8 cellular contexts compared by ENCODE assay signal in the genomic region with DNA sequence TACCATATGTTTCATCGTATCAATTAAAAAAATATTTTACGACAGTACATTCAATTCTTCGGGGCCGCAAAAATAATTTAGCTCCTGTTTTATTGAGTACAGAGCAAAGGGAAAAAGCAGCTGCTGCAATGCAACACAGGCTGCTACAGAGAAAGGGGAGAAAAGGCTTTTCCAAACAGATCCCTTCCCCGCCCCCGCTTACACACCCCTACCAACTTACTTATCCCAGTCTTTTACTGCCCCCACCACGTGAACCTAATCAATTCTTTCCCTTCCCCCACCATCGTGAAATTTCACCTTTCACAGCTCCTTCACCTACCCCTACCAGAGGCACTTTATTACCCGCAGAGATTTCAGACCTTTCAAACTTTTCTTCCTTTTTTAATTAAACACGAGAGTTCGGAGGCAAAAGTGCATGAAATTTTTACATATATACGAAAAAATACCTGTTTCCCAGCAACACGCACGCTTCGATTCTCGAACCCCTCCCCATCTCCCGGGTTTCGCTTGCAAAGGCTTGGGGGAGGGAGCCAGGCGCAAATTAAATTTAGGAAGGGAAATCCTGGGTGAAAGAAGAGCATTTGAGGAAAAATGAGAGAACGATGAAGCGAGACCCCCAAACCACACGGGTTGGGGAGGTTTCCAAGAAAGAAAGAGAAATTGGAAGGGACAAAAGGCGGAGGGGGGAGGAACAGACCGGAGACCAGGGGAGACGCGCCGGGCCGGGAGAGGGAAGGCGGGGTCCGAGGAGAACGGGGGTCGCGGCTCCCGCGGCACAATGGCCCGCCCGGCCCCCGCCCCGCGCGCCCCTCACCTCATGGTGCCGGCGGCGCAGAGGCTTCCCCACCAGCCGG. TPM values are rescaled to one million over a fixed set of nuclear protein-coding genes. Genes with fewer than 3 reads are reported as not detected.
DNase-seq lines count a peak whose midpoint lies in the region; ATAC-seq and TF ChIP-seq lines count a peak whose summit lies in the region.

No MANE protein-coding gene starts in this region.

- DNase-seq in CD4-positive, alpha-beta memory T cell: no peak
- DNase-seq in HT-29 (ENCODE audit: low spot score): peak; percentile 34
- peak; percentile 51 for DNase-seq in SK-MEL-5 (ENCODE audit: low read depth, low spot score)
- DNase-seq in naive thymus-derived CD8-positive, alpha-beta T cell: peak in 3 of 10 donors; percentile 1 to 9 (median 5)
- no peak for DNase-seq in GM10266 (ENCODE audit: extremely low spot score)
- no peak for DNase-seq in central memory CD4-positive, alpha-beta T cell

- H3K4me3 Mint-ChIP-seq in CD4-positive, alpha-beta memory T cell: peak overlapping the region; percentile 84 to 98 (median 92)
- H3K4me3 Mint-ChIP-seq in naive thymus-derived CD8-positive, alpha-beta T cell: peak overlapping the region; percentile 78 to 100 (median 88)

- H3K36me3 ChIP-seq in CD4-positive, alpha-beta memory T cell (ENCODE audit: insufficient read depth, low read length): no peaks in the 10 kb centered on the region

- no peak for TF ChIP-seq CTCF in GM10266 (IDR thresholded peaks at IDR 0.05; ENCODE audit: control insufficient read depth, insufficient read depth, low read depth, missing control alignments)

- peak overlapping the region in 1 of 2 donors; percentile 53 for H3K4me3 ChIP-seq in CD4-positive, alpha-beta memory T cell (ENCODE audit: low read length in 2 of 2)

- H3K9me3 ChIP-seq in CD4-positive, alpha-beta memory T cell (ENCODE audit: control insufficient read depth in 1 of 2, low read length in 2 of 2): no peaks in the 10 kb centered on the region

- H3K27me3 ChIP-seq in CD4-positive, alpha-beta memory T cell (ENCODE audit: insufficient read depth, low read length): peaks cover 15% of the 10 kb centered on the region

- H3K36me3 Mint-ChIP-seq in CD4-positive, alpha-beta memory T cell: peaks cover 0 to 2% of the 10 kb centered on the region in 2 donors
- no peaks in the 10 kb centered on the region for H3K36me3 Mint-ChIP-seq in naive thymus-derived CD8-positive, alpha-beta T cell

- no peaks in the 10 kb centered on the region for H3K9me3 Mint-ChIP-seq in CD4-positive, alpha-beta memory T cell
- peaks cover 0 to 2% (median 0%) of the 10 kb centered on the region in 9 donors for H3K9me3 Mint-ChIP-seq in naive thymus-derived CD8-positive, alpha-beta T cell

- CTCF ChIA-PET in CD4-positive, alpha-beta memory T cell (lab: Charles Lee; ENCODE audit: partially characterized antibody): no interaction called here

- peaks cover 16% of the 10 kb centered on the region for H3K4me1 ChIP-seq in CD4-positive, alpha-beta memory T cell (ENCODE audit: insufficient read depth, low read length)

- H3K27ac Mint-ChIP-seq in CD4-positive, alpha-beta memory T cell: peak overlapping the region in 6 of 7 donors; percentile 1 to 93 (median 54)
- peak overlapping the region in 5 of 10 donors; percentile 23 to 83 (median 75) for H3K27ac Mint-ChIP-seq in naive thymus-derived CD8-positive, alpha-beta T cell

- H3K27me3 Mint-ChIP-seq in CD4-positive, alpha-beta memory T cell: peaks cover 8 to 15% of the 10 kb centered on the region in 2 donors
- peaks cover 20 to 51% (median 31%) of the 10 kb centered on the region in 5 donors for H3K27me3 Mint-ChIP-seq in naive thymus-derived CD8-positive, alpha-beta T cell

- POLR2A ChIA-PET in CD4-positive, alpha-beta memory T cell (lab: Charles Lee; ENCODE audit: partially characterized antibody): no interaction called here
- POLR2A ChIA-PET in naive thymus-derived CD8-positive, alpha-beta T cell (lab: Charles Lee): interaction anchor here (0.7 to 2.4 kb wide), 3 partner anchors 124 to 196 kb away, joined by 3 to 10 read pairs (median 3); partner anchors contain the start of gene SRP9

- in situ Hi-C loops in SK-MEL-5 (cut with HindIII; ENCODE audit: low pct_unique_long_range_greater_than_20kb, low sequenced_read_pairs): no loop called here

- H3K27ac ChIP-seq in CD4-positive, alpha-beta memory T cell (ENCODE audit: low read depth, low read length): no peak overlapping the region

- intact Hi-C loops in CD4-positive, alpha-beta memory T cell (cut with micrococcal nuclease): no loop called here

- ATAC-seq in esophagus mucosa: peak; percentile 3
- ATAC-seq in naive thymus-derived CD8-positive, alpha-beta T cell: peak; percentile 4 to 29
- no peak for ATAC-seq in GM21786 (IDR thresholded peaks at IDR 0.05; ENCODE audit: unreplicated experiment)

- H3K4me1 Mint-ChIP-seq in CD4-positive, alpha-beta memory T cell: peaks cover 8 to 21% (median 12%) of the 10 kb centered on the region in 4 donors
- peaks cover 8 to 21% (median 15%) of the 10 kb centered on the region in 4 donors for H3K4me1 Mint-ChIP-seq in naive thymus-derived CD8-positive, alpha-beta T cell

RNA-seq across cellular contexts. Expression of gene ENAH, which starts 0.8 kb away (rescaled TPM):
- under 1 TPM in 1 of 2 experiments, not detected in 1; 0.26 TPM for total RNA-seq in CD4-positive, alpha-beta memory T cell
- not detected for polyA plus RNA-seq in CD4-positive, alpha-beta memory T cell
- total RNA-seq in HT-29 (2014; rRNA removed; shearing (Covaris generic)): 19.4 and 21.0 TPM in 2 replicates
- total RNA-seq in SK-MEL-5 (2014; rRNA removed; shearing (Covaris generic)): 113 TPM in 2 replicates
- polyA plus RNA-seq in SK-MEL-5 (2015; cell fraction: cytosol; rRNA removed): 93.5 and 121 TPM in 2 replicates
- 34.7 and 52.8 TPM in 2 replicates for polyA plus RNA-seq in SK-MEL-5 (2015; cell fraction: nucleus; rRNA removed)
- total RNA-seq in esophagus mucosa: 41.0 TPM
- under 1 TPM; 0.27 to 0.29 TPM for total RNA-seq in naive thymus-derived CD8-positive, alpha-beta T cell
- under 1 TPM in 1 of 3 donors, not detected in 2; 0.07 TPM for polyA plus RNA-seq in naive thymus-derived CD8-positive, alpha-beta T cell

Comparison
In these comparisons a context has a peak if more than half of its experiments do, and no peak if none do; other contexts are left out.
1. DNase-seq: peak in HT-29 (single experiment) and SK-MEL-5 (single experiment); none in CD4-positive, alpha-beta memory T cell (0 of 5), GM10266 (single experiment) and central memory CD4-positive, alpha-beta T cell (single experiment).
2. RNA of gene ENAH, which starts 0.8 kb away (total RNA-seq): 113 TPM in SK-MEL-5, 41.0 TPM in esophagus mucosa (single experiment) and 19.4 to 21.0 TPM in HT-29; 0.27 to 0.29 TPM in naive thymus-derived CD8-positive, alpha-beta T cell and 0.26 TPM in CD4-positive, alpha-beta memory T cell; every median in the first group is over 10 times any median in the second.